Comparison of ENCODE assay signal across 1 cellular context in genomic region chr20:17590245-17590644, GRCh38.
A peak's percentile ranks its signal among the peaks of the same experiment; 100 is the strongest.
TF ChIP-seq lines count a peak whose summit lies in the region.

No MANE protein-coding gene starts in this region.

TF ChIP-seq in K562, 482 proteins besides CTCF, POLR2A, EP300 and RAD21 (continued from another document):
- no peak for TF ChIP-seq ZNF277 (CRISPR knock-in tag; IDR thresholded peaks at IDR 0.05; ENCODE audit: borderline replicate concordance)
- TF ChIP-seq, protein P1, sequence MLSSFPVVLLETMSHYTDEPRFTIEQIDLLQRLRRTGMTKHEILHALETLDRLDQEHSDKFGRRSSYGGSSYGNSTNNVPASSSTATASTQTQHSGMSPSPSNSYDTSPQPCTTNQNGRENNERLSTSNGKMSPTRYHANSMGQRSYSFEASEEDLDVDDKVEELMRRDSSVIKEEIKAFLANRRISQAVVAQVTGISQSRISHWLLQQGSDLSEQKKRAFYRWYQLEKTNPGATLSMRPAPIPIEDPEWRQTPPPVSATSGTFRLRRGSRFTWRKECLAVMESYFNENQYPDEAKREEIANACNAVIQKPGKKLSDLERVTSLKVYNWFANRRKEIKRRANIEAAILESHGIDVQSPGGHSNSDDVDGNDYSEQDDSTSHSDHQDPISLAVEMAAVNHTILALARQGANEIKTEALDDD (IDR thresholded peaks at IDR 0.05) = 0 out of 2 replicates have a peak, but pooled peaks have one; percentile 37
- no peak for TF ChIP-seq NFE2L1 (tag; IDR thresholded peaks at IDR 0.05; ENCODE audit: borderline replicate concordance, low read depth)
- TF ChIP-seq ZBTB7A (IDR thresholded peaks at IDR 0.05; ENCODE audit: borderline replicate concordance, control insufficient read depth, low read depth, low read length) = no peak
